Comparison of ENCODE assay signal across 29 cellular contexts in genomic region chr14:70166530-70167203, GRCh38. TPM values are rescaled to one million over a fixed set of nuclear protein-coding genes. Genes with fewer than 3 reads are reported as not detected.
"Had no signal": no experiment of that assay in that cellular context is flagged by ENCODE, and none has a peak within 500 bp of the region (broad histone marks: within the 10 kb centered on the region; RNA-seq: fewer than 3 reads in every experiment).

No MANE protein-coding gene starts in this region.

- H3K4me1 ChIP-seq: colonic mucosa, esophagus muscularis mucosa, esophagus squamous epithelium, foreskin keratinocyte, gastroesophageal sphincter, heart left ventricle, heart right ventricle had no signal

- H3K36me3 ChIP-seq: colonic mucosa, esophagus muscularis mucosa, esophagus squamous epithelium, gastrocnemius medialis, gastroesophageal sphincter, heart left ventricle, heart right ventricle had no signal

- DNase-seq: colonic mucosa; cortex of kidney; dermis blood vessel endothelial cell; dorsolateral prefrontal cortex; effector CD4-positive, alpha-beta T cell; effector CD8-positive, alpha-beta T cell; effector memory CD4-positive, alpha-beta T cell; effector memory CD8-positive, alpha-beta T cell; endodermal cell; erythroblast; esophagus squamous epithelium; foreskin fibroblast; foreskin keratinocyte; foreskin melanocyte; gastrocnemius medialis; glutamatergic neuron; head of caudate nucleus; heart left ventricle; heart right ventricle had no signal

- H3K27ac ChIP-seq: colonic mucosa, coronary artery, dorsolateral prefrontal cortex, epithelial cell of prostate, esophagus muscularis mucosa, esophagus squamous epithelium, foreskin keratinocyte, gastrocnemius medialis, gastroesophageal sphincter, heart left ventricle, heart right ventricle had no signal

- H3K27me3 ChIP-seq: colonic mucosa, dorsolateral prefrontal cortex, gastrocnemius medialis, gastroesophageal sphincter had no signal

- FAIRE-seq: colon, endometrium, endothelial cell of umbilical vein, frontal cortex had no signal

- ATAC-seq: effector memory CD8-positive, alpha-beta T cell; esophagus mucosa; foreskin keratinocyte; gastrocnemius medialis; gastroesophageal sphincter; heart left ventricle; heart right ventricle had no signal

- H3K4me3 ChIP-seq: colonic mucosa, coronary artery, dorsolateral prefrontal cortex, esophagus muscularis mucosa, esophagus squamous epithelium, gastrocnemius medialis, gastroesophageal sphincter, heart left ventricle, heart right ventricle had no signal

- H3K9me3 ChIP-seq: colonic mucosa, esophagus muscularis mucosa, esophagus squamous epithelium, gastrocnemius medialis, gastroesophageal sphincter, heart left ventricle, heart right ventricle had no signal

RNA-seq across cellular contexts. Expression of gene SLC8A3, which starts 22.1 kb away (rescaled TPM):
- total RNA-seq: endothelial cell of umbilical vein, fibroblast of villous mesenchyme had no signal
- polyA plus RNA-seq: endothelial cell of umbilical vein, foreskin keratinocyte had no signal
